Comparison of ENCODE assay signal across 8 cellular contexts in the genomic region with DNA sequence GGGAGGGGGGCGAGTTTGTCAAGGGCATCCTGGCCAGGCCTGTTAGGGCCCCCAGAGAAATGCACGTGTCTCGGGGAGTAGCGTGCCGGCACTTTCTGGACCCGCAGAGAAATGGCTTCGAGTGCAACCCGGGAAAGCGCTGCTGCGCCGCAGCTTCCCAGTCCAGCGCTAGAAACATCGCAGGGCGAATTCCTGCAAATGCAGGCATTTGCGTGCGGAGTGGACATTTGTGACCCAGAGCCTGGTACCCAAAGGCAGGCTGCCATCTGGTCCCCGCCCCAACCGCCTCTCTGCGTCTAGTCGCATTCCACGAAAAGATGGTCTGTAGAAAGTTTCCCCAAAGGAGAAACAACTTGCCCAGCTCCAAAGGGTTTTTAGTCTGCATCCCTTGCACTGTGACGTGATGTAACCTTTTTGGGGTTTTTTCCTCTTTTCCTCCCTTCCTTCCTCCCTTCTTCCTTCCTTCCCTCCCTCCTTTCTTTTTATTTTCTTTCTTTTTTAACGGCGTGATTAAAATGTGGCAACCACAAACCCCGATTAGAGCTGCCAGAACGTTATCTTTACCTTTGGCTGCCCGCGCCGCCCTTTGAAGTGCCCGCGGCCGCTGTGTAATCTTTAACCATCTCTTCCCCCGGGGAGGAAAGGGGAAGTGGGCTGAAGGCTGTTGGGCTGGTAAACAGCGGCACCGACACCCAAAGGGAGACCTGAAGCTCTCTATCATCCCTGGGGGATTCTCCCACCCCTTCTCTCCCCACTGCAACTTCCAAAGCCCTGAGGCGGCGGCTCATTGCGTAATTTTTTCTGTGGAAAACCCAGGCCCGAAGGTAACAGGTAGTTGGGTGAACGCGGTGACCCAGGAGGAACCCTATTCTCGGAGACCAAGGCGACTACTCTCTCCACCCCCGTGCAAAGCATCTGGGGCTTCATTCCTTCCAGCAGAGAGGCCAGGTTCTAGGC. TPM values are rescaled to one million over a fixed set of nuclear protein-coding genes. Genes with fewer than 3 reads are reported as not detected.
A peak's percentile ranks its signal among the peaks of the same experiment; 100 is the strongest.
DNase-seq lines count a peak whose midpoint lies in the region; FAIRE-seq and TF ChIP-seq lines count a peak whose summit lies in the region.
"Had no signal": no experiment of that assay in that cellular context is flagged by ENCODE, and none has a peak within 500 bp of the region (broad histone marks: within the 10 kb centered on the region; RNA-seq: fewer than 3 reads in every experiment).

No MANE protein-coding gene starts in this region.

- H3K4me1 ChIP-seq in HEK293 (ENCODE audit: control insufficient read depth, insufficient read depth, low read length) = peaks cover 9% of the 10 kb centered on the region; the same call in 1 of the 2 replicates
- peaks cover 3 to 8% of the 10 kb centered on the region in 2 donors for H3K4me1 ChIP-seq in kidney (ENCODE audit: control insufficient read depth in 1 of 2, insufficient read depth in 1 of 2, low read depth in 1 of 2, low read length in 2 of 2)

- H3K9me3 ChIP-seq in HEK293 (ENCODE audit: control insufficient read depth, insufficient read depth, low read depth, low read length) = no peaks in the 10 kb centered on the region
- H3K9me3 ChIP-seq in kidney (ENCODE audit: control insufficient read depth in 1 of 2, low read length in 2 of 2) = peaks cover 2 to 9% of the 10 kb centered on the region in 2 donors

- FAIRE-seq in GM12891 (lab: Jason Lieb, UNC) = peak; percentile 16
- FAIRE-seq in kidney (lab: Jason Lieb, UNC) = no peak

- H3K4me3 ChIP-seq in HEK293 (ENCODE audit: low read depth, low read length) = peak overlapping the region; percentile 75
- peak overlapping the region; percentile 63 for H3K4me3 ChIP-seq in fibroblast of the aortic adventitia (ENCODE audit: low read depth, low read length)
- H3K4me3 ChIP-seq in kidney (ENCODE audit: low read length in 2 of 2) = peak overlapping the region in 1 of 2 donors; percentile 41

- TF ChIP-seq POLR2A in GM12891 (IDR thresholded peaks at IDR 0.05; ENCODE audit: low read depth, low read length) = no peak

- DNase-seq in GM12891 (ENCODE audit: insufficient read length, low spot score) (no peak), SW480 (ENCODE audit: low spot score) (peak; percentile 71), fibroblast of the aortic adventitia (ENCODE audit: low read depth) (no peak), posterior cingulate gyrus (peak in 8 of 10 donors; percentile 17 to 85 (median 42)), kidney (no peak), posterior vena cava (ENCODE audit: low spot score) (no peak)

- POLR2A ChIA-PET in HEK293 (lab: Yijun Ruan, JAX) = interaction anchor here (1.9 kb wide), 1 partner anchor 14 kb away, joined by 4 read pairs; no protein-coding TSS in a partner anchor

- TF ChIP-seq CTCF in HEK293 (tag by site-specific recombination; IDR thresholded peaks at IDR 0.05) (no peak), fibroblast of the aortic adventitia (IDR thresholded peaks at IDR 0.05; ENCODE audit: insufficient read depth, low read length) (no peak), kidney (IDR thresholded peaks at IDR 0.05; ENCODE audit: borderline replicate concordance, extremely low read depth, insufficient read depth) (no peak)

- no peaks in the 10 kb centered on the region for H3K36me3 ChIP-seq in HEK293 (ENCODE audit: control insufficient read depth in 2 of 2, insufficient read depth in 1 of 2, low read length in 2 of 2)
- no peaks in the 10 kb centered on the region for H3K36me3 ChIP-seq in kidney (ENCODE audit: control insufficient read depth in 1 of 2, insufficient read depth in 2 of 2, low read length in 2 of 2)

- intact Hi-C loops in posterior cingulate gyrus (cut with DNase I) (no loop called here), kidney (cut with DNase I) (no loop called here), posterior vena cava (cut with DNase I) (no loop called here)

- no peak overlapping the region for H3K9ac ChIP-seq in kidney (ENCODE audit: low read length in 2 of 2)

- H3K27ac ChIP-seq in HEK293 (ENCODE audit: extremely low read depth, low read depth, low read length) (peak overlapping the region; percentile 88), kidney (ENCODE audit: low read depth in 2 of 2, low read length in 2 of 2) (no peak overlapping the region)

- CTCF ChIA-PET in HEK293 (lab: Yijun Ruan, JAX) = interaction anchor here (0.6 to 1.1 kb wide), 6 partner anchors 14 to 1108 kb away, joined by 3 to 8 read pairs (median 3); a partner anchor contains a TSS

TF ChIP-seq in GM12891, 5 proteins besides CTCF, POLR2A, EP300 and RAD21:
- TF ChIP-seq SPI1 (IDR thresholded peaks at IDR 0.05; ENCODE audit: low read depth, low read length) (peak; percentile 66), PAX5 (IDR thresholded peaks at IDR 0.05; ENCODE audit: insufficient read depth, low read length, severe bottlenecking) (no peak), POU2F2 (IDR thresholded peaks at IDR 0.05; ENCODE audit: low read depth, low read length) (no peak), POLR2AphosphoS5 (IDR thresholded peaks at IDR 0.05; ENCODE audit: low read depth, low read length) (no peak), TAF1 (IDR thresholded peaks at IDR 0.05; ENCODE audit: low read depth, low read length) (no peak)
TF ChIP-seq in GM12891: peak in this region for 1.

TF ChIP-seq in HEK293, 187 proteins besides CTCF, POLR2A, EP300 and RAD21 (continues in another document):
- TF ChIP-seq GLI4 (tag by site-specific recombination; IDR thresholded peaks at IDR 0.05) (no peak), ZNF132 (tag by site-specific recombination; IDR thresholded peaks at IDR 0.05; ENCODE audit: borderline replicate concordance) (no peak), ZNF211 (tag by site-specific recombination; IDR thresholded peaks at IDR 0.05; ENCODE audit: low read depth) (no peak), GLI2 (tag by site-specific recombination; IDR thresholded peaks at IDR 0.05; ENCODE audit: borderline replicate concordance, low read depth) (no peak), ZNF157 (tag by site-specific recombination; IDR thresholded peaks at IDR 0.05) (no peak), BCL11A (tag by site-specific recombination; IDR thresholded peaks at IDR 0.05; ENCODE audit: low read depth) (no peak)
- TF ChIP-seq, protein P1, sequence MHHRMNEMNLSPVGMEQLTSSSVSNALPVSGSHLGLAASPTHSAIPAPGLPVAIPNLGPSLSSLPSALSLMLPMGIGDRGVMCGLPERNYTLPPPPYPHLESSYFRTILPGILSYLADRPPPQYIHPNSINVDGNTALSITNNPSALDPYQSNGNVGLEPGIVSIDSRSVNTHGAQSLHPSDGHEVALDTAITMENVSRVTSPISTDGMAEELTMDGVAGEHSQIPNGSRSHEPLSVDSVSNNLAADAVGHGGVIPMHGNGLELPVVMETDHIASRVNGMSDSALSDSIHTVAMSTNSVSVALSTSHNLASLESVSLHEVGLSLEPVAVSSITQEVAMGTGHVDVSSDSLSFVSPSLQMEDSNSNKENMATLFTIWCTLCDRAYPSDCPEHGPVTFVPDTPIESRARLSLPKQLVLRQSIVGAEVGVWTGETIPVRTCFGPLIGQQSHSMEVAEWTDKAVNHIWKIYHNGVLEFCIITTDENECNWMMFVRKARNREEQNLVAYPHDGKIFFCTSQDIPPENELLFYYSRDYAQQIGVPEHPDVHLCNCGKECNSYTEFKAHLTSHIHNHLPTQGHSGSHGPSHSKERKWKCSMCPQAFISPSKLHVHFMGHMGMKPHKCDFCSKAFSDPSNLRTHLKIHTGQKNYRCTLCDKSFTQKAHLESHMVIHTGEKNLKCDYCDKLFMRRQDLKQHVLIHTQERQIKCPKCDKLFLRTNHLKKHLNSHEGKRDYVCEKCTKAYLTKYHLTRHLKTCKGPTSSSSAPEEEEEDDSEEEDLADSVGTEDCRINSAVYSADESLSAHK (tag by site-specific recombination; IDR thresholded peaks at IDR 0.05) = no peak
- TF ChIP-seq, protein P2, sequence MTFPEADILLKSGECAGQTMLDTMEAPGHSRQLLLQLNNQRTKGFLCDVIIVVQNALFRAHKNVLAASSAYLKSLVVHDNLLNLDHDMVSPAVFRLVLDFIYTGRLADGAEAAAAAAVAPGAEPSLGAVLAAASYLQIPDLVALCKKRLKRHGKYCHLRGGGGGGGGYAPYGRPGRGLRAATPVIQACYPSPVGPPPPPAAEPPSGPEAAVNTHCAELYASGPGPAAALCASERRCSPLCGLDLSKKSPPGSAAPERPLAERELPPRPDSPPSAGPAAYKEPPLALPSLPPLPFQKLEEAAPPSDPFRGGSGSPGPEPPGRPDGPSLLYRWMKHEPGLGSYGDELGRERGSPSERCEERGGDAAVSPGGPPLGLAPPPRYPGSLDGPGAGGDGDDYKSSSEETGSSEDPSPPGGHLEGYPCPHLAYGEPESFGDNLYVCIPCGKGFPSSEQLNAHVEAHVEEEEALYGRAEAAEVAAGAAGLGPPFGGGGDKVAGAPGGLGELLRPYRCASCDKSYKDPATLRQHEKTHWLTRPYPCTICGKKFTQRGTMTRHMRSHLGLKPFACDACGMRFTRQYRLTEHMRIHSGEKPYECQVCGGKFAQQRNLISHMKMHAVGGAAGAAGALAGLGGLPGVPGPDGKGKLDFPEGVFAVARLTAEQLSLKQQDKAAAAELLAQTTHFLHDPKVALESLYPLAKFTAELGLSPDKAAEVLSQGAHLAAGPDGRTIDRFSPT (tag by site-specific recombination; IDR thresholded peaks at IDR 0.05) = no peak; the same call in none of the 2 replicates

RNA-seq across cellular contexts. Expression of a gene that starts 1.1 kb away (rescaled TPM):
- 0.01 TPM for polyA plus RNA-seq in GM12891 (2012; ENCODE audit: low read depth, missing spikeins)
- total RNA-seq in fibroblast of the aortic adventitia (ENCODE audit: low replicate concordance) = 7.8 TPM in 1 of 2 replicates, not detected in the other
- total RNA-seq in kidney = 0.19 TPM
- not detected for polyA plus RNA-seq in kidney (ENCODE audit: insufficient read depth, low read depth, low replicate concordance)
- 1 to 10 TPM in 1 of 2 donors, under 1 TPM in 1; 0.38 to 1.3 TPM for total RNA-seq in posterior vena cava
- total RNA-seq: T-helper 1 cell treated with Interleukin-12 subunit alpha and Interleukin-12 subunit beta and Interleukin-4 antibody, amounts not matched to agents 30 ng/mL and 1 ng/mL, for 36 hours had no signal

Comparison
In these comparisons a context has a peak if more than half of its experiments do, and no peak if none do; other contexts are left out.
1. DNase-seq: peak in SW480 (single experiment) and posterior cingulate gyrus (8 of 10); none in GM12891 (single experiment), fibroblast of the aortic adventitia (single experiment), kidney (single experiment) and posterior vena cava (single experiment).